In the genomic region with DNA sequence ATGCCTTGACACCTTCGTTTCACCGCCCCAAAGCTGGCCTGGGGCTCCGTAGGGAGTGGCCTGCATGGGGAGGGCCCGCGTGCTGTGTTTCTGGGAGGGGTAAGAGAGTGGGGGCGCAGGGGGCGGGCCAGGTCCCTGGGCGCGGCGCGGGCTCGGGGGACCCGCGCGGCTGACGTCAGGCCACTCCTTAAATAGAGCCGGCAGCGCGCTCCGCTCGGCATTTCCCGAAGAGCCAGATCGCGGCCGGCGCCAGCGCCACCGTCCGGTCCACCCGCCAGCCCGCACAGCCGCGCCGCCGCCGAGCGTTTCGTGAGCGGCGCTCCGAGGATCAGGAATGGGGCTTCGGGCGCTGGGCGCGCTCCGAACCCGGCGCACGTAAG, we compare ENCODE assay signal across 8 cellular contexts. TPM values are rescaled to one million over a fixed set of nuclear protein-coding genes. Genes with fewer than 3 reads are reported as not detected.
DNase-seq lines count a peak whose midpoint lies in the region; ATAC-seq and TF ChIP-seq lines count a peak whose summit lies in the region.

Gene HS3ST2 (plus strand): TSS at position 217 of the 380 bp plus-strand sequence. CDS start 449 bp downstream, outside the sequence.

- peak within 1 kb of the TSS; percentile 24 for H3K4me3 ChIP-seq in AG09309 (ENCODE audit: control insufficient read depth, low read depth, low read length)
- no peak within 1 kb of the TSS for H3K4me3 ChIP-seq in MG63

- H3K27me3 Mint-ChIP-seq in endothelial cell (ENCODE audit: unreplicated experiment) (peaks cover 6% of the 10 kb centered on the region), mesothelial cell of epicardium (ENCODE audit: low read depth) (peaks cover 74% of the 10 kb centered on the region)

- no peak for ATAC-seq in GM21619 (IDR thresholded peaks at IDR 0.05; ENCODE audit: unreplicated experiment)
- no peak for ATAC-seq in GM21390 (IDR thresholded peaks at IDR 0.05; ENCODE audit: unreplicated experiment)

- H3K4me3 Mint-ChIP-seq in endothelial cell (ENCODE audit: unreplicated experiment) (peak within 1 kb of the TSS; percentile 88), mesothelial cell of epicardium (peak within 1 kb of the TSS; percentile 65)

- TF ChIP-seq CTCF in AG09309 (IDR thresholded peaks at IDR 0.05; ENCODE audit: control insufficient read depth, insufficient read depth, low read depth, low read length, missing control alignments) (no peak), endothelial cell (IDR thresholded peaks at IDR 0.05; ENCODE audit: unreplicated experiment) (no peak), mesothelial cell of epicardium (IDR thresholded peaks at IDR 0.05; ENCODE audit: unreplicated experiment) (no peak)

- H3K4me1 Mint-ChIP-seq in endothelial cell (ENCODE audit: unreplicated experiment) (peaks cover 7% of the 10 kb centered on the region), mesothelial cell of epicardium (peaks cover 8% of the 10 kb centered on the region)

- H3K36me3 ChIP-seq in MG63 = no peaks in the 10 kb centered on the region

- no peaks in the 10 kb centered on the region for H3K9me3 ChIP-seq in MG63

- peaks cover 35% of the 10 kb centered on the region for H3K27me3 ChIP-seq in MG63

- DNase-seq in AG09309 (ENCODE audit: low read depth) = no peak
- DNase-seq in MG63 = peak; percentile 30
- peak; percentile 75 for DNase-seq in endothelial cell (ENCODE audit: low spot score)
- peak in 1 of 2 experiments; percentile 43 for DNase-seq in mesothelial cell of epicardium (ENCODE audit: low spot score in 2 of 2, unreplicated experiment in 2 of 2)
- DNase-seq in SW 1271 (lab: John Stamatoyannopoulos, UW) = no peak
- no peak for DNase-seq in activated CD8-positive, alpha-beta memory T cell treated with anti-CD3 and anti-CD28 coated beads for 24 hours

- H3K36me3 Mint-ChIP-seq in endothelial cell (ENCODE audit: low read depth, unreplicated experiment) (no peaks in the 10 kb centered on the region), mesothelial cell of epicardium (no peaks in the 10 kb centered on the region)

- H3K9me3 Mint-ChIP-seq in endothelial cell (ENCODE audit: unreplicated experiment) = no peaks in the 10 kb centered on the region
- no peaks in the 10 kb centered on the region for H3K9me3 Mint-ChIP-seq in mesothelial cell of epicardium

- no peak within 1 kb of the TSS for H3K27ac Mint-ChIP-seq in endothelial cell (ENCODE audit: unreplicated experiment)
- H3K27ac Mint-ChIP-seq in mesothelial cell of epicardium = no peak within 1 kb of the TSS

RNA-seq across cellular contexts. Expression of gene HS3ST2, which starts in this region (rescaled TPM):
- not detected in 2 replicates for total RNA-seq in MG63 (2014; rRNA removed; shearing (Covaris generic); ENCODE audit: low replicate concordance)
- 2.7 TPM for total RNA-seq in endothelial cell (ENCODE audit: unreplicated experiment)
- not detected in 3 replicates for total RNA-seq in mesothelial cell of epicardium

Comparison
In these comparisons a context has a peak if more than half of its experiments do, and no peak if none do; other contexts are left out.
1. Peak in DNase-seq in MG63; RNA of the gene not detected or under 1 TPM.